ENCODE assay signal across 8 cellular contexts in genomic region chrX:107978707-107979307, GRCh38. TPM values are rescaled to one million over a fixed set of nuclear protein-coding genes. Genes with fewer than 3 reads are reported as not detected.
A peak's percentile ranks its signal among the peaks of the same experiment; 100 is the strongest.
DNase-seq lines count a peak whose midpoint lies in the region; ATAC-seq, FAIRE-seq and TF ChIP-seq lines count a peak whose summit lies in the region.

No MANE protein-coding gene starts in this region.

- H4K91ac ChIP-seq in H1 (replicated peaks; ENCODE audit: insufficient read length, low read length), result no peak overlapping the region

- H4K5ac ChIP-seq in H1 (ENCODE audit: insufficient read length, low read depth, low read length), result no peak overlapping the region

- no peak overlapping the region for H3K27ac ChIP-seq in H1 (ENCODE audit: low read depth, low read length)

- ATAC-seq in HG02623 (IDR thresholded peaks at IDR 0.05; ENCODE audit: unreplicated experiment) (no peak), HG03175 (IDR thresholded peaks at IDR 0.05; ENCODE audit: unreplicated experiment) (no peak)

- H3K36me3 ChIP-seq in H1 (ENCODE audit: control insufficient read depth in 2 of 4, insufficient read depth in 4 of 4, low read length in 3 of 4), result peaks cover 0 to 2% (median 0%) of the 10 kb centered on the region in 4 experiments; a peak in 2 of 8 replicates

- H3K4me3 ChIP-seq in H1 (ENCODE audit: extremely low read depth in 1 of 4, insufficient read depth in 2 of 4, low read depth in 3 of 4, low read length in 4 of 4), result no peak overlapping the region

- H2AK5ac ChIP-seq in H1 (ENCODE audit: low read depth, low read length), result no peak overlapping the region

- peak overlapping the region; percentile 60; the same call in 1 of the 2 replicates for H3K18ac ChIP-seq in H1 (ENCODE audit: extremely low read depth, low read length)

- H3K9me3 ChIP-seq in H1 (ENCODE audit: insufficient read depth in 2 of 2, low read depth in 1 of 2, low read length in 1 of 2), result no peaks in the 10 kb centered on the region

- H3K56ac ChIP-seq in H1 (replicated peaks; ENCODE audit: insufficient read length, low read depth, low read length), result no peak overlapping the region

- TF ChIP-seq EP300 in H1 (IDR thresholded peaks at IDR 0.05; ENCODE audit: borderline replicate concordance in 1 of 2, low read depth in 2 of 2, low read length in 2 of 2), result no peak

- no peaks in the 10 kb centered on the region for H3K27me3 ChIP-seq in H1 (replicated peaks in 1 of 4; ENCODE audit: control insufficient read depth in 3 of 4, extremely low read depth in 1 of 4, insufficient read depth in 3 of 4, low read length in 3 of 4)

- POLR2A ChIA-PET in H1 (lab: Charles Lee; ENCODE audit: partially characterized antibody), result interaction anchor here (0.7 kb wide), 1 partner anchor 325 kb away, joined by 4 read pairs; no protein-coding TSS in a partner anchor

- H3K9me3 Mint-ChIP-seq in progenitor cell of endocrine pancreas (ENCODE audit: low read depth), result peaks cover 2% of the 10 kb centered on the region

- H3K4me1 ChIP-seq in H1 (replicated peaks in 1 of 4; ENCODE audit: control insufficient read depth in 3 of 4, insufficient read depth in 4 of 4, low read length in 3 of 4), result peaks cover 0 to 7% (median 4%) of the 10 kb centered on the region in 4 experiments; a peak in 4 of 7 replicates

- no peak overlapping the region for H2BK15ac ChIP-seq in H1 (ENCODE audit: low read length)

- peak in 2 of 3 experiments; percentile 55 to 57; a peak in 3 of 4 replicates for TF ChIP-seq CTCF in H1 (IDR thresholded peaks at IDR 0.05; ENCODE audit: control extremely low read depth in 1 of 3, insufficient read depth in 1 of 3, low read depth in 1 of 3, low read length in 3 of 3)
- peak; percentile 65 for TF ChIP-seq CTCF in progenitor cell of endocrine pancreas (IDR thresholded peaks at IDR 0.05; ENCODE audit: unreplicated experiment)

- H3K27me3 Mint-ChIP-seq in progenitor cell of endocrine pancreas, result no peaks in the 10 kb centered on the region

- CTCF ChIA-PET in H1 (lab: Charles Lee; ENCODE audit: partially characterized antibody), result interaction anchor here (0.7 to 1.7 kb wide), 9 partner anchors 10 to 322 kb away, joined by 3 to 7 read pairs (median 3); no protein-coding TSS in a partner anchor

- H3K79me1 ChIP-seq in H1 (ENCODE audit: low read depth, low read length), result no peaks in the 10 kb centered on the region

- peaks cover 3% of the 10 kb centered on the region for H3K4me1 Mint-ChIP-seq in progenitor cell of endocrine pancreas (ENCODE audit: low read depth)

- H3K36me3 Mint-ChIP-seq in progenitor cell of endocrine pancreas (ENCODE audit: insufficient read depth), result no peaks in the 10 kb centered on the region

- TF ChIP-seq RAD21 in H1 (IDR thresholded peaks at IDR 0.05 in 1 of 2, conservative IDR thresholded peaks at IDR 0.05 in 1 of 2; ENCODE audit: low read depth in 2 of 2, low read length in 2 of 2), result peak; percentile 49 to 71

- H3K27ac Mint-ChIP-seq in progenitor cell of endocrine pancreas, result peak overlapping the region; percentile 56

- H3K23ac ChIP-seq in H1 (ENCODE audit: insufficient read length), result no peak overlapping the region

- H3K9ac ChIP-seq in H1 (replicated peaks in 1 of 4; ENCODE audit: extremely low read depth in 1 of 4, low read depth in 3 of 4, low read length in 3 of 4), result no peak overlapping the region

- no peak for TF ChIP-seq POLR2A in H1 (IDR thresholded peaks at IDR 0.05; ENCODE audit: control extremely low read depth in 1 of 2, low read depth in 2 of 2, low read length in 2 of 2)

- no peak overlapping the region for H3K4me2 ChIP-seq in H1 (ENCODE audit: insufficient read depth in 1 of 2, low read depth in 2 of 2, low read length in 2 of 2)

- no peak overlapping the region for H2BK20ac ChIP-seq in H1 (ENCODE audit: low read length)

- no peak overlapping the region for H2AFZ ChIP-seq in H1 (ENCODE audit: low read length)

- no peak overlapping the region for H4K8ac ChIP-seq in H1 (ENCODE audit: extremely low read depth, insufficient read depth, low read length)

- H2BK120ac ChIP-seq in H1 (replicated peaks; ENCODE audit: low read depth, low read length), result no peak overlapping the region

- no peak overlapping the region for H3K4ac ChIP-seq in H1 (replicated peaks; ENCODE audit: insufficient read length, low read depth, low read length)

- H2BK5ac ChIP-seq in H1 (ENCODE audit: low read depth, low read length), result no peak overlapping the region

- WGBS in H1 (ENCODE audit: extremely low coverage in 1 of 2, insufficient coverage in 1 of 2, insufficient read length in 1 of 2, insufficient replicate concordance in 2 of 2, low coverage in 1 of 2, low lambda C conversion rate in 2 of 2, missing lambda C conversion rate in 1 of 2), 2 experiments, result 59% methylated on average over 3 of the region's 3 CpGs; no CpG with 5 or more reads in 1 of the 2 experiments

- DNase-seq in DMS79 treated with DMSO at 0.1 percent for 48 hours (lab: John Stamatoyannopoulos, UW), result peak; percentile 4
- DNase-seq in DMS79 (lab: John Stamatoyannopoulos, UW), result no peak
- peak; percentile 12 for DNase-seq in NCI-H1105 (lab: John Stamatoyannopoulos, UW)
- no peak for DNase-seq in H1 (ENCODE audit: low read depth in 1 of 2, low spot score in 2 of 2)
- DNase-seq in progenitor cell of endocrine pancreas (ENCODE audit: low spot score, unreplicated experiment), result no peak
- no peak for DNase-seq in NCI-H146 (lab: John Stamatoyannopoulos, UW)

- H2BK12ac ChIP-seq in H1 (ENCODE audit: low read depth, low read length), result no peak overlapping the region

- no peaks in the 10 kb centered on the region for H4K20me1 ChIP-seq in H1 (replicated peaks in 1 of 2; ENCODE audit: control insufficient read depth in 1 of 2, insufficient read depth in 2 of 2, low read length in 2 of 2)

- H3K23me2 ChIP-seq in H1 (ENCODE audit: low read depth, low read length), result no peaks in the 10 kb centered on the region

- no peak overlapping the region for H3K14ac ChIP-seq in H1 (ENCODE audit: insufficient read length)

- no peak overlapping the region for H3K4me3 Mint-ChIP-seq in progenitor cell of endocrine pancreas (ENCODE audit: low read depth)

- H3K79me2 ChIP-seq in H1 (ENCODE audit: control insufficient read depth in 1 of 2, insufficient read depth in 2 of 2, low read length in 2 of 2), result no peaks in the 10 kb centered on the region

- peak; percentile 91 for FAIRE-seq in H1 (lab: Jason Lieb, UNC)

TF ChIP-seq in H1, 55 proteins besides CTCF, POLR2A, EP300 and RAD21 (continues in another document):
- TF ChIP-seq MAFK (IDR thresholded peaks at IDR 0.05; ENCODE audit: low read depth, low read length) (no peak), TBP (IDR thresholded peaks at IDR 0.05; ENCODE audit: low read depth, low read length) (no peak)

RNA-seq across cellular contexts. Expression of gene TEX13B, which starts 3.4 kb away (rescaled TPM):
- total RNA-seq in H1 (2021; fragmentation: NEBNext Ultra II Directional; extraction: Animal tissue kit (Norgen Biotek cat#: 25700)), result 0.32 TPM in 1 of 2 replicates, not detected in the other
- polyA plus RNA-seq in H1 (2011; rRNA removed), result 0.06 and 0.11 TPM in 2 replicates
- 0.23 TPM for polyA plus RNA-seq in H1 (2011; cell fraction: cytosol; rRNA removed)
- 0.29 TPM for polyA plus RNA-seq in H1 (2011; cell fraction: nucleus; rRNA removed)
- polyA plus RNA-seq in H1 (2012, experiment 1 of 2), result 0.13 to 0.20 TPM (median 0.15 TPM) in 3 of 4 replicates, not detected in the other
- polyA plus RNA-seq in H1 (2012, experiment 2 of 2), result not detected
- polyA plus RNA-seq in H1 (2013, experiment 1 of 2), result 0.24 TPM
- 0.26 TPM for polyA plus RNA-seq in H1 (2013, experiment 2 of 2)
- not detected in 2 replicates for polyA minus RNA-seq in H1 (2011; rRNA and poly(A)+ RNA removed)
- polyA minus RNA-seq in H1 (2011; cell fraction: cytosol; rRNA and poly(A)+ RNA removed), result not detected
- polyA minus RNA-seq in H1 (2011; cell fraction: nucleus; rRNA and poly(A)+ RNA removed), result 0.90 TPM
- total RNA-seq in progenitor cell of endocrine pancreas, result not detected in 2 replicates

Comparison
In these comparisons a context has a peak if more than half of its experiments do, and no peak if none do; other contexts are left out.
1. DNase-seq: peak in DMS79 treated with DMSO at 0.1 percent for 48 hours (single experiment) and NCI-H1105 (single experiment); none in DMS79 (single experiment), H1 (0 of 2), progenitor cell of endocrine pancreas (single experiment) and NCI-H146 (single experiment).